Comparison of ENCODE assay signal across 1 cellular context in the genomic region with DNA sequence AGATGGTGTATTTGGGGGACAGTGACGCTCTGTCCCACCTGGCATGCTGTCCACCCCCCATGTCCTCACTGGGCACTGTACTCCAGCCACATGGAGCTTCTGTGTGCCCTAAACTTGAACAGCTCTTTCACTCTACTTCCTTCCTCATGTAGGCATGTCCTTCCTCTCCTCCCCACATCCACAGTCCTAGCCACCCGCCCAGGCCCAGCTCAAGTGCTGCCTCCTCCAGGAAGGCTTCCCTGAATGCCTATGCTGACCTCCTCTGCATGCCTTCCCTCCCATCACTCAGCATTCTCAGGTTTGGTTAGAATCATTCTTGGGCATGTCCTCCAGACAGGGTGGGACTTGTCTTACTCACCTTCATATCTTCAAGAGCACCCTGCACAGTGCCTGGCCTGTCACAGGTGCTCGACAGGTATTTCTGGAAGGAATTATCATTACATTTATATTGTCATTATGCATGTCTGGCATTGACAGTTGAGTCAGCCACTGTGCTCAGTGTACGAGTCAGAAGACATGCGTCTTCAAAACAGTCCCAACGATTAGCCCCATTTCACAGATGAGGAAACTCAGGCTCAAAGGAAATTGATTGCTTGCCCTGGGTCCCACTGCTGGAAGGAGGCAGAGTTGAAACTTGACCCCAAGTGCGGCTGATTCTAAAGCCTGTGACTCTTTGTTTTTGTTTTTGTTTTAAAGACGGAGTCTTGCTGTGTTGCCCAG.
TF ChIP-seq lines count a peak whose summit lies in the region.

No MANE protein-coding gene starts in this region.

TF ChIP-seq in HepG2, 621 proteins besides CTCF, POLR2A, EP300 and RAD21:
- TF ChIP-seq ZNF768 (CRISPR knock-in tag; IDR thresholded peaks at IDR 0.05), result peak; percentile 78; the same call in 1 of the 2 replicates
- TF ChIP-seq, protein P1, sequence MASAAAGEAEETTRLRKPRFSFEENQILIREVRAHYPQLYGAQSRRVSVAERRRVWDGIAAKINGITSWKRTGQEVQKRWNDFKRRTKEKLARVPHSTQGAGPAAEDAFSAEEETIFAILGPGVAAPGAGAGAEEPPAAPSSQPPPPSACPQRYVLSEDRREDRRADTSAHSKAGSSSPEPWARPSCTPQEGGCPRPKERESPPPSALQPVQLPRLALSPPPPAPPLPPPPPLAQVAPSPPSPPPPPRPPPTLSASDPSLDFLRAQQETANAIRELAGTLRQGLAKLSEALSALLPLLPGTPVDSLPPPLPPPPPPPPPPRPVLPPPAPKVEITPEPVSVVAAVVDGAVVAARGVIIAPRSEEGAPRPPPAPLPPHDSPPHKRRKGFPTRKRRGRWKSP (CRISPR knock-in tag; IDR thresholded peaks at IDR 0.05), result no peak
- TF ChIP-seq ADNP (CRISPR knock-in tag; IDR thresholded peaks at IDR 0.05), result peak; percentile 84; the same call in 1 of the 2 replicates
- TF ChIP-seq ZMYM3 (CRISPR knock-in tag; IDR thresholded peaks at IDR 0.05), result peak; percentile 94
- TF ChIP-seq, protein P2, sequence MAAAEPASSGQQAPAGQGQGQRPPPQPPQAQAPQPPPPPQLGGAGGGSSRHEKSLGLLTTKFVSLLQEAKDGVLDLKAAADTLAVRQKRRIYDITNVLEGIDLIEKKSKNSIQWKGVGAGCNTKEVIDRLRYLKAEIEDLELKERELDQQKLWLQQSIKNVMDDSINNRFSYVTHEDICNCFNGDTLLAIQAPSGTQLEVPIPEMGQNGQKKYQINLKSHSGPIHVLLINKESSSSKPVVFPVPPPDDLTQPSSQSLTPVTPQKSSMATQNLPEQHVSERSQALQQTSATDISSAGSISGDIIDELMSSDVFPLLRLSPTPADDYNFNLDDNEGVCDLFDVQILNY (CRISPR knock-in tag; conservative IDR thresholded peaks at IDR 0.05), result no peak
- TF ChIP-seq ZNF629 (CRISPR knock-in tag; conservative IDR thresholded peaks at IDR 0.05), result peak; percentile 98
- TF ChIP-seq, protein P3, sequence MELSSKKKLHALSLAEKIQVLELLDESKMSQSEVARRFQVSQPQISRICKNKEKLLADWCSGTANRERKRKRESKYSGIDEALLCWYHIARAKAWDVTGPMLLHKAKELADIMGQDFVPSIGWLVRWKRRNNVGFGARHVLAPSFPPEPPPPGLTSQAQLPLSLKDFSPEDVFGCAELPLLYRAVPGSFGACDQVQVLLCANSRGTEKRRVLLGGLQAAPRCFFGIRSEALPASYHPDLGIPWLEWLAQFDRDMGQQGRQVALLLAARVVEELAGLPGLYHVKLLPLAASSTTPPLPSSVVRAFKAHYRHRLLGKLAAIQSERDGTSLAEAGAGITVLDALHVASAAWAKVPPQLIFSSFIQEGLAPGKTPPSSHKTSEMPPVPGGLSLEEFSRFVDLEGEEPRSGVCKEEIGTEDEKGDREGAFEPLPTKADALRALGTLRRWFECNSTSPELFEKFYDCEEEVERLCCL (CRISPR knock-in tag; IDR thresholded peaks at IDR 0.05; ENCODE audit: borderline replicate concordance), result no peak
- TF ChIP-seq CHD4 (IDR thresholded peaks at IDR 0.05; ENCODE audit: borderline replicate concordance, low read length), result peak; percentile 85
- TF ChIP-seq ZNF17 (CRISPR knock-in tag; IDR thresholded peaks at IDR 0.05), result no peak
- TF ChIP-seq ZSCAN21 (CRISPR knock-in tag; IDR thresholded peaks at IDR 0.05; ENCODE audit: borderline replicate concordance), result 0 out of 2 replicates have a peak, but pooled peaks have one; percentile 42
- TF ChIP-seq U2AF1 (optimal IDR thresholded peaks at IDR 0.05; ENCODE audit: low read depth, low read length), result peak; percentile 20
- 0 out of 2 replicates have a peak, but pooled peaks have one; percentile 5 for TF ChIP-seq CC2D1A (CRISPR knock-in tag; IDR thresholded peaks at IDR 0.05)
- no peak for TF ChIP-seq RBAK (CRISPR knock-in tag; IDR thresholded peaks at IDR 0.05)
- peak; percentile 33; the same call in 1 of the 2 replicates for TF ChIP-seq RCOR2 (CRISPR knock-in tag; IDR thresholded peaks at IDR 0.05)
- peak; percentile 22; the same call in 1 of the 2 replicates for TF ChIP-seq SALL1 (CRISPR knock-in tag; IDR thresholded peaks at IDR 0.05)
- peak; percentile 19; the same call in 1 of the 2 replicates for TF ChIP-seq ZBTB38 (CRISPR knock-in tag; IDR thresholded peaks at IDR 0.05)
- peak; percentile 32 for TF ChIP-seq TEAD3 (CRISPR knock-in tag; optimal IDR thresholded peaks at IDR 0.05; ENCODE audit: borderline replicate concordance)
- peak; percentile 3; the same call in 1 of the 2 replicates for TF ChIP-seq HDAC2 (CRISPR knock-in tag; IDR thresholded peaks at IDR 0.05)
- peak; percentile 95 for TF ChIP-seq ZFP36 (IDR thresholded peaks at IDR 0.05; ENCODE audit: borderline replicate concordance, low read depth, low read length, partially characterized antibody)
- TF ChIP-seq, protein P4, sequence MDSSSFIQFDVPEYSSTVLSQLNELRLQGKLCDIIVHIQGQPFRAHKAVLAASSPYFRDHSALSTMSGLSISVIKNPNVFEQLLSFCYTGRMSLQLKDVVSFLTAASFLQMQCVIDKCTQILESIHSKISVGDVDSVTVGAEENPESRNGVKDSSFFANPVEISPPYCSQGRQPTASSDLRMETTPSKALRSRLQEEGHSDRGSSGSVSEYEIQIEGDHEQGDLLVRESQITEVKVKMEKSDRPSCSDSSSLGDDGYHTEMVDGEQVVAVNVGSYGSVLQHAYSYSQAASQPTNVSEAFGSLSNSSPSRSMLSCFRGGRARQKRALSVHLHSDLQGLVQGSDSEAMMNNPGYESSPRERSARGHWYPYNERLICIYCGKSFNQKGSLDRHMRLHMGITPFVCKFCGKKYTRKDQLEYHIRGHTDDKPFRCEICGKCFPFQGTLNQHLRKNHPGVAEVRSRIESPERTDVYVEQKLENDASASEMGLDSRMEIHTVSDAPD (CRISPR knock-in tag; IDR thresholded peaks at IDR 0.05), result peak; percentile 38; the same call in 1 of the 2 replicates
- no peak for TF ChIP-seq YEATS2 (CRISPR knock-in tag; IDR thresholded peaks at IDR 0.05; ENCODE audit: borderline replicate concordance)
- peak; percentile 63 for TF ChIP-seq HDAC1 (CRISPR knock-in tag; IDR thresholded peaks at IDR 0.05)
- TF ChIP-seq ZNF3 (CRISPR knock-in tag; IDR thresholded peaks at IDR 0.05), result 0 out of 2 replicates have a peak, but pooled peaks have one; percentile 25
- peak; percentile 82 for TF ChIP-seq KDM1A (CRISPR knock-in tag; IDR thresholded peaks at IDR 0.05)
- peak; percentile 18 for TF ChIP-seq CBX1 (IDR thresholded peaks at IDR 0.05; ENCODE audit: low read depth)
- no peak for TF ChIP-seq U2AF2 (IDR thresholded peaks at IDR 0.05; ENCODE audit: low read depth, low read length)
